Comparison of ENCODE assay signal across 22 cellular contexts in genomic region chr20:4427936-4428581, GRCh38.
DNase-seq lines count a peak whose midpoint lies in the region; TF ChIP-seq lines count a peak whose summit lies in the region.
"Had no signal": no experiment of that assay in that cellular context is flagged by ENCODE, and none has a peak within 500 bp of the region (broad histone marks: within the 10 kb centered on the region; RNA-seq: fewer than 3 reads in every experiment).

No MANE protein-coding gene starts in this region.

- no peaks in the 10 kb centered on the region for H3F3A ChIP-seq in GM23248 (ENCODE audit: insufficient read depth)

- no peaks in the 10 kb centered on the region for H3K79me2 ChIP-seq in GM23248 (ENCODE audit: insufficient read depth)

- H3K4me2 ChIP-seq in BLaER1 = 0 out of 2 replicates have a peak overlapping the region, but pooled peaks have one; percentile 2
- no peak overlapping the region for H3K4me2 ChIP-seq in GM23248 (ENCODE audit: unreplicated experiment)

- H2AFZ ChIP-seq in GM23248 = peak overlapping the region; percentile 55

- H4K20me1 ChIP-seq in BLaER1 = no peaks in the 10 kb centered on the region
- H4K20me1 ChIP-seq in GM23248 (ENCODE audit: insufficient read depth) = no peaks in the 10 kb centered on the region

- POLR2A ChIA-PET in RWPE1 (lab: Yijun Ruan, JAX; ENCODE audit: low non-redundant PET) = no interaction called here

- H3K9ac ChIP-seq in BLaER1 (no peak overlapping the region), GM23248 (no peak overlapping the region)

- no peaks in the 10 kb centered on the region for H3K36me3 ChIP-seq in BLaER1
- H3K36me3 ChIP-seq in GM23248 (ENCODE audit: low read depth) = no peaks in the 10 kb centered on the region
- H3K36me3 ChIP-seq: prostate gland had no signal

- no peak for DNase-seq in GM23248
- peak; percentile 22 for DNase-seq in OCI-M1 (lab: John Stamatoyannopoulos, UW)
- DNase-seq in inferior parietal cortex (ENCODE audit: extremely low spot score) = peak; percentile 24
- DNase-seq in HuH-7.5 (ENCODE audit: low spot score) = no peak
- no peak for DNase-seq in RWPE1 (ENCODE audit: low spot score)
- DNase-seq in effector CD4-positive, alpha-beta T cell = no peak
- no peak for DNase-seq in NCI-H1417 (lab: John Stamatoyannopoulos, UW)
- DNase-seq: activated CD4-positive, alpha-beta T cell treated with anti-CD3 and anti-CD28 coated beads, Interleukin-2, amount 50 U/mL, for 4 hours; activated naive CD4-positive, alpha-beta T cell treated with anti-CD3 and anti-CD28 coated beads, Interleukin-2, amount 50 U/mL, for 16 hours; activated T-cell treated with anti-CD3 and anti-CD28 coated beads, Interleukin-2, amount 50 U/mL, for 4 hours; Caco-2; H9; KBM-7; NCI-H1092; NCI-H2029 treated with DMSO at 0.1 percent for 48 hours; NCI-H446 treated with DMSO at 0.1 percent for 48 hours; NK-92 treated with Interleukin-12 subunit alpha and Interleukin-12 subunit beta, amount 100 ng/mL, for 24 hours; SHP77 treated with DMSO at 0.1 percent for 48 hours; trophoblast cell had no signal

- H3K4me1 ChIP-seq in BLaER1 (no peaks in the 10 kb centered on the region), GM23248 (ENCODE audit: insufficient read depth) (no peaks in the 10 kb centered on the region)
- H3K4me1 ChIP-seq: Caco-2, prostate gland had no signal

- CTCF ChIA-PET in RWPE1 (lab: Yijun Ruan, JAX) = interaction anchor here (0.6 to 0.7 kb wide), 2 partner anchors 13 to 1535 kb away, joined by 4 to 6 read pairs; no protein-coding TSS in a partner anchor

- 89% methylated on average over 4 of the region's 4 CpGs for WGBS in GM23248 (ENCODE audit: low coverage in 1 of 2, low lambda C conversion rate in 2 of 2, missing lambda C conversion rate in 2 of 2), 2 experiments

- H3K27me3 ChIP-seq in BLaER1 = no peaks in the 10 kb centered on the region
- H3K27me3 ChIP-seq in GM23248 (replicated peaks; ENCODE audit: insufficient read depth) = no peaks in the 10 kb centered on the region

- H3K27ac ChIP-seq in BLaER1 = no peak overlapping the region
- H3K27ac ChIP-seq in GM23248 = no peak overlapping the region
- no peak overlapping the region for H3K27ac ChIP-seq in RWPE1
- H3K27ac ChIP-seq: prostate gland, VCaP had no signal

- no peak for TF ChIP-seq CTCF in RWPE1 (conservative IDR thresholded peaks at IDR 0.05; ENCODE audit: low read depth)

- in situ Hi-C loops in GM23248 (cut with MboI) = no loop called here

- no peaks in the 10 kb centered on the region for H3K9me3 ChIP-seq in BLaER1
- no peaks in the 10 kb centered on the region for H3K9me3 ChIP-seq in GM23248 (ENCODE audit: low read depth)
- H3K9me3 ChIP-seq: Caco-2, prostate gland had no signal

- no peak overlapping the region for H3K4me3 ChIP-seq in BLaER1
- H3K4me3 ChIP-seq in GM23248 = no peak overlapping the region
- H3K4me3 ChIP-seq: prostate gland had no signal

- H3K9me2 ChIP-seq in GM23248 (ENCODE audit: insufficient read depth) = no peaks in the 10 kb centered on the region

Comparison
In these comparisons a context has a peak if more than half of its experiments do, and no peak if none do; other contexts are left out.
1. DNase-seq: peak in OCI-M1 (single experiment) and inferior parietal cortex (single experiment); none in GM23248 (single experiment), HuH-7.5 (single experiment), RWPE1 (single experiment), effector CD4-positive, alpha-beta T cell (single experiment) and NCI-H1417 (0 of 3).